In the genomic region with DNA sequence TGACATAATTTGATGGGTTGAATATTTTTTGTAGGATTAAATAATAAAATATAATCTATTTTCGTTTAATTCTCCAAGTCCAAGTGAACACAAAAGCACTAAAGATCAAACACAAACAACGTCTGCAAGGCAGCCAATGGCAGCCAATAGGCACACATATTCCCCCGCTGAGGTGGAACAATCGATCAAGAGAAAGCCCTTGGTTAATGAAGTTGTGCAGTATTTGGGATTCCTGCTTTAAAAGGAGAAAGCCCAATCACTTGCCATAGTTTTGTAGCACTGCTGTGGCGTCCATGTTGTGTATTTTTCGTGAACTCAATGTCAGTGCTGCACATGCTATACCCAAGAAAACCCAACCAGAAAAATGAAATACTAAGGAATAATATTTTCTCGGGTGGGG, we compare ENCODE assay signal across 9 cellular contexts. TPM values are rescaled to one million over a fixed set of nuclear protein-coding genes. Genes with fewer than 3 reads are reported as not detected.
DNase-seq lines count a peak whose midpoint lies in the region; ATAC-seq, FAIRE-seq and TF ChIP-seq lines count a peak whose summit lies in the region.
"Had no signal": no experiment of that assay in that cellular context is flagged by ENCODE, and none has a peak within 500 bp of the region (broad histone marks: within the 10 kb centered on the region; RNA-seq: fewer than 3 reads in every experiment).

No MANE protein-coding gene starts in this region.

- DNase-seq in CD4-positive, CD25-positive, alpha-beta regulatory T cell, result no peak
- DNase-seq in IMR-90 (no peak), adipocyte (ENCODE audit: low read depth) (no peak), RCC 7860 (ENCODE audit: low spot score) (no peak)
- DNase-seq in naive thymus-derived CD4-positive, alpha-beta T cell, result no peak

- H2AK9ac ChIP-seq in IMR-90 (replicated peaks; ENCODE audit: low read depth, low read length, poor library complexity), result no peak overlapping the region

- peak overlapping the region in 2 of 3 donors; percentile 25 to 99 for H3K27ac Mint-ChIP-seq in CD4-positive, CD25-positive, alpha-beta regulatory T cell
- peak overlapping the region in 6 of 9 donors; percentile 13 to 99 (median 93) for H3K27ac Mint-ChIP-seq in naive thymus-derived CD4-positive, alpha-beta T cell

- CTCF ChIA-PET in IMR-90 (lab: Yijun Ruan, JAX), result no interaction called here
- CTCF ChIA-PET in naive thymus-derived CD4-positive, alpha-beta T cell (lab: Charles Lee), result no interaction called here

- TSS peak; percentile 59 for BruUV-seq in IMR-90 (replicated peaks; lab: Mats Ljungman, UMichigan)

- in situ Hi-C loops in IMR-90 (cut with MboI; ENCODE audit: low sequenced_read_pairs), result loop anchor here (5.0 kb wide), 1 partner anchor 71 kb away; a partner anchor contains a TSS

- no peak overlapping the region for H2BK15ac ChIP-seq in IMR-90 (ENCODE audit: low read depth, low read length)

- intact Hi-C loops in IMR-90 (cut with micrococcal nuclease), result no loop called here
- intact Hi-C loops in naive thymus-derived CD4-positive, alpha-beta T cell (cut with micrococcal nuclease), result loop anchor here (1.0 to 10.0 kb wide), 9 partner anchors 12 to 1739 kb away; a partner anchor contains a TSS

- H3K56ac ChIP-seq in IMR-90 (ENCODE audit: extremely low read depth, insufficient read depth, low read length), result no peak overlapping the region

- H4K5ac ChIP-seq in IMR-90 (ENCODE audit: low read depth, low read length), result no peak overlapping the region

- no peaks in the 10 kb centered on the region for H3K27me3 ChIP-seq in CD4-positive, CD25-positive, alpha-beta regulatory T cell (ENCODE audit: control insufficient read depth, insufficient read depth, low read length)
- H3K27me3 ChIP-seq in IMR-90 (ENCODE audit: control insufficient read depth, insufficient read depth, low read length), result no peaks in the 10 kb centered on the region
- H3K27me3 ChIP-seq in adipocyte (replicated peaks; ENCODE audit: control insufficient read depth, insufficient read depth, low read length), result no peaks in the 10 kb centered on the region
- H3K27me3 ChIP-seq in naive thymus-derived CD4-positive, alpha-beta T cell (ENCODE audit: control insufficient read depth in 2 of 2, insufficient read depth in 2 of 2, low read length in 2 of 2), result no peaks in the 10 kb centered on the region

- H3K18ac ChIP-seq in IMR-90 (ENCODE audit: low read depth, low read length), result no peak overlapping the region

- no peaks in the 10 kb centered on the region for H3K9me3 ChIP-seq in CD4-positive, CD25-positive, alpha-beta regulatory T cell (ENCODE audit: control insufficient read depth in 2 of 2, low read length in 2 of 2)
- H3K9me3 ChIP-seq in IMR-90 (ENCODE audit: control insufficient read depth, insufficient read depth, low read length) (no peaks in the 10 kb centered on the region), adipocyte (ENCODE audit: control insufficient read depth, low read length) (no peaks in the 10 kb centered on the region)
- no peaks in the 10 kb centered on the region for H3K9me3 ChIP-seq in naive thymus-derived CD4-positive, alpha-beta T cell (ENCODE audit: control insufficient read depth in 2 of 3, low read length in 3 of 3)

- no peak overlapping the region for H2AK5ac ChIP-seq in IMR-90 (ENCODE audit: low read depth, low read length)

- H3K23ac ChIP-seq in IMR-90 (ENCODE audit: low read depth, low read length), result peak overlapping the region; percentile 82

- H3K27me3 Mint-ChIP-seq in CD4-positive, CD25-positive, alpha-beta regulatory T cell, result no peaks in the 10 kb centered on the region
- H3K27me3 Mint-ChIP-seq in naive thymus-derived CD4-positive, alpha-beta T cell, result no peaks in the 10 kb centered on the region
- H3K27me3 Mint-ChIP-seq: dendritic cell treated with granulocyte-macrophage colony-stimulating factor and Interleukin-4, amounts not matched to agents 40 ng/mL and 50 ng/mL, for 4 days had no signal

- H4K8ac ChIP-seq in IMR-90 (ENCODE audit: low read depth in 2 of 2, low read length in 2 of 2), result 0 out of 4 replicates have a peak overlapping the region, but pooled peaks of 1 of the 2 experiments have one; percentile 15

- H3K9ac ChIP-seq in IMR-90 (ENCODE audit: low read depth, low read length), result no peak overlapping the region
- no peak overlapping the region for H3K9ac ChIP-seq in adipocyte (ENCODE audit: low read length)

- peaks cover 39 to 66% (median 54%) of the 10 kb centered on the region in 4 donors for H3K4me1 Mint-ChIP-seq in CD4-positive, CD25-positive, alpha-beta regulatory T cell
- H3K4me1 Mint-ChIP-seq in naive thymus-derived CD4-positive, alpha-beta T cell, result peaks cover 27 to 65% (median 54%) of the 10 kb centered on the region in 7 donors

- FAIRE-seq in RCC 7860 (lab: Jason Lieb, UNC), result no peak

- peaks cover 0 to 2% (median 0%) of the 10 kb centered on the region in 7 donors for H3K9me3 Mint-ChIP-seq in CD4-positive, CD25-positive, alpha-beta regulatory T cell
- no peaks in the 10 kb centered on the region for H3K9me3 Mint-ChIP-seq in naive thymus-derived CD4-positive, alpha-beta T cell
- H3K9me3 Mint-ChIP-seq: dendritic cell treated with granulocyte-macrophage colony-stimulating factor and Interleukin-4, amounts not matched to agents 40 ng/mL and 50 ng/mL, for 4 days had no signal

- peaks cover 5% of the 10 kb centered on the region; the same call in 1 of the 2 replicates for H3K9me1 ChIP-seq in IMR-90 (ENCODE audit: insufficient read depth, low read length)

- H3K4me2 ChIP-seq in IMR-90 (ENCODE audit: low read depth, low read length), result peak overlapping the region; percentile 81

- peak overlapping the region; percentile 33 for H2AFZ ChIP-seq in IMR-90 (replicated peaks; ENCODE audit: low read length, poor library complexity)

- dilution Hi-C loops in IMR-90 (cut with HindIII; ENCODE audit: low sequenced_read_pairs, unreplicated experiment), result no loop called here

- TF ChIP-seq CTCF in IMR-90 (conservative IDR thresholded peaks at IDR 0.05; ENCODE audit: low read depth, low read length), result no peak

- peak overlapping the region; percentile 85 for H3K27ac ChIP-seq in CD4-positive, CD25-positive, alpha-beta regulatory T cell (ENCODE audit: insufficient read depth, low read length, poor library complexity, severe bottlenecking)
- no peak overlapping the region for H3K27ac ChIP-seq in IMR-90 (ENCODE audit: insufficient read depth, low read length)
- peak overlapping the region; percentile 90 for H3K27ac ChIP-seq in naive thymus-derived CD4-positive, alpha-beta T cell (ENCODE audit: low read depth, low read length)

- H3K4me1 ChIP-seq in CD4-positive, CD25-positive, alpha-beta regulatory T cell (ENCODE audit: control insufficient read depth, insufficient read depth, low read length, poor library complexity, severe bottlenecking), result peaks cover 25% of the 10 kb centered on the region
- peaks cover 6% of the 10 kb centered on the region for H3K4me1 ChIP-seq in IMR-90 (ENCODE audit: control insufficient read depth, insufficient read depth, low read length)
- H3K4me1 ChIP-seq in adipocyte (ENCODE audit: control insufficient read depth, insufficient read depth, low read length), result peaks cover 27% of the 10 kb centered on the region
- peaks cover 20 to 31% of the 10 kb centered on the region in 2 donors for H3K4me1 ChIP-seq in naive thymus-derived CD4-positive, alpha-beta T cell (ENCODE audit: control insufficient read depth in 2 of 2, insufficient read depth in 2 of 2, low read length in 2 of 2)

- no peak for ATAC-seq in CD4-positive, CD25-positive, alpha-beta regulatory T cell (ENCODE audit: low read depth in 2 of 2)
- no peak for ATAC-seq in IMR-90 (ENCODE audit: low read depth)
- no peak for ATAC-seq in naive thymus-derived CD4-positive, alpha-beta T cell
- no peak for ATAC-seq in HG02763 (IDR thresholded peaks at IDR 0.05; ENCODE audit: unreplicated experiment)
- ATAC-seq in HG03442 (IDR thresholded peaks at IDR 0.05; ENCODE audit: unreplicated experiment), result no peak
- ATAC-seq in GM18873 (IDR thresholded peaks at IDR 0.05; ENCODE audit: low FRiP score, unreplicated experiment), result no peak

- H2BK5ac ChIP-seq in IMR-90 (ENCODE audit: low read depth, low read length, poor library complexity, severe bottlenecking), result no peak overlapping the region

- H3K36me3 Mint-ChIP-seq in CD4-positive, CD25-positive, alpha-beta regulatory T cell, result peaks cover 2% of the 10 kb centered on the region
- peaks cover 0 to 9% (median 0%) of the 10 kb centered on the region in 5 donors for H3K36me3 Mint-ChIP-seq in naive thymus-derived CD4-positive, alpha-beta T cell

- H3K36me3 ChIP-seq in CD4-positive, CD25-positive, alpha-beta regulatory T cell (ENCODE audit: control insufficient read depth, insufficient read depth, low read length), result no peaks in the 10 kb centered on the region
- H3K36me3 ChIP-seq in IMR-90 (ENCODE audit: control insufficient read depth, insufficient read depth, low read length) (peaks cover 3% of the 10 kb centered on the region; the same call in 1 of the 2 replicates), adipocyte (ENCODE audit: control insufficient read depth, insufficient read depth, low read length, severe bottlenecking) (no peaks in the 10 kb centered on the region)
- H3K36me3 ChIP-seq in naive thymus-derived CD4-positive, alpha-beta T cell (ENCODE audit: control insufficient read depth in 2 of 3, insufficient read depth in 3 of 3, low read length in 3 of 3), result peaks cover 0 to 5% (median 0%) of the 10 kb centered on the region in 3 experiments

- no peak overlapping the region for H2BK120ac ChIP-seq in IMR-90 (ENCODE audit: low read depth, low read length)

- H4K91ac ChIP-seq in IMR-90 (ENCODE audit: insufficient read depth, low read depth, low read length), result no peak overlapping the region

- H4K20me1 ChIP-seq in IMR-90 (ENCODE audit: insufficient read depth, low read length), result no peaks in the 10 kb centered on the region

- H2BK20ac ChIP-seq in IMR-90 (ENCODE audit: low read depth, low read length), result no peak overlapping the region

- no peak for TF ChIP-seq POLR2A in IMR-90 (IDR thresholded peaks at IDR 0.05; ENCODE audit: low read depth, low read length)

- H3K14ac ChIP-seq in IMR-90 (replicated peaks; ENCODE audit: low read depth, low read length), result peak overlapping the region; percentile 50; the same call in 1 of the 2 replicates

- peak overlapping the region in 3 of 4 donors; percentile 94 to 99 (median 97) for H3K4me3 Mint-ChIP-seq in CD4-positive, CD25-positive, alpha-beta regulatory T cell
- H3K4me3 Mint-ChIP-seq in naive thymus-derived CD4-positive, alpha-beta T cell, result peak overlapping the region in 8 of 10 donors; percentile 86 to 99 (median 94)

- no CpG with 5 or more reads among the region's 7 CpGs for WGBS in IMR-90 (ENCODE audit: extremely low coverage in 2 of 2, insufficient read length in 1 of 2), 2 experiments

- H3K79me1 ChIP-seq in IMR-90 (ENCODE audit: low read depth in 1 of 2, low read length in 2 of 2), result peaks cover 15 to 34% of the 10 kb centered on the region in 2 experiments

- POLR2A ChIA-PET in IMR-90 (lab: Charles Lee; ENCODE audit: unreplicated experiment), result no interaction called here
- POLR2A ChIA-PET in naive thymus-derived CD4-positive, alpha-beta T cell (lab: Charles Lee), result interaction anchor here (2.2 to 4.2 kb wide), 3 partner anchors 10 to 85 kb away, joined by 14 to 46 read pairs (median 39); a partner anchor contains a TSS

- peak overlapping the region; percentile 93 for H3K4me3 ChIP-seq in CD4-positive, CD25-positive, alpha-beta regulatory T cell (ENCODE audit: low read depth, low read length)
- H3K4me3 ChIP-seq in IMR-90 (ENCODE audit: insufficient read depth, low read depth, low read length), result no peak overlapping the region
- H3K4me3 ChIP-seq in adipocyte (ENCODE audit: low read length), result peak overlapping the region; percentile 99
- peak overlapping the region; percentile 85 for H3K4me3 ChIP-seq in naive thymus-derived CD4-positive, alpha-beta T cell (ENCODE audit: low read length)

- no peak for TF ChIP-seq RAD21 in IMR-90 (IDR thresholded peaks at IDR 0.05; ENCODE audit: low read length)

- H3K4ac ChIP-seq in IMR-90 (ENCODE audit: low read depth, low read length), result 0 out of 2 replicates have a peak overlapping the region, but pooled peaks have one; percentile 20

RNA-seq across cellular contexts. Expression of a gene that starts 1.5 kb away (rescaled TPM):
- 34.6 TPM for total RNA-seq in CD4-positive, CD25-positive, alpha-beta regulatory T cell
- 100 to 1,000 TPM; 172 to 210 (median 182) TPM for polyA plus RNA-seq in CD4-positive, CD25-positive, alpha-beta regulatory T cell
- total RNA-seq in IMR-90 (2012; rRNA removed), result 50.2 and 56.7 TPM in 2 replicates
- polyA plus RNA-seq in IMR-90 (2012; rRNA removed), result 30.3 and 33.9 TPM in 2 replicates
- 42.3 and 58.5 TPM in 2 replicates for polyA plus RNA-seq in IMR-90 (2012; cell fraction: cytosol; rRNA removed)
- 16.3 and 17.9 TPM in 2 replicates for polyA plus RNA-seq in IMR-90 (2012; cell fraction: nucleus; rRNA removed; ENCODE audit: low replicate concordance)
- total RNA-seq in naive thymus-derived CD4-positive, alpha-beta T cell, result 10 to 100 TPM; 29.9 to 50.9 (median 38.0) TPM
- polyA plus RNA-seq in naive thymus-derived CD4-positive, alpha-beta T cell, result 100 to 1,000 TPM; 108 to 118 TPM
